ENCODE assay signal across 22 cellular contexts in genomic region chr3:173589116-173589515, GRCh38.
A peak's percentile ranks its signal among the peaks of the same experiment; 100 is the strongest.
DNase-seq lines count a peak whose midpoint lies in the region; ATAC-seq and TF ChIP-seq lines count a peak whose summit lies in the region.
"Had no signal": no experiment of that assay in that cellular context is flagged by ENCODE, and none has a peak within 500 bp of the region (broad histone marks: within the 10 kb centered on the region; RNA-seq: fewer than 3 reads in every experiment).

No MANE protein-coding gene starts in this region.

- H3K27ac ChIP-seq in PC-3 (ENCODE audit: low read length) = peak overlapping the region; percentile 8; the same call in 1 of the 2 replicates
- no peak overlapping the region for H3K27ac ChIP-seq in smooth muscle cell (ENCODE audit: low read depth)
- no peak overlapping the region for H3K27ac ChIP-seq in left ventricle myocardium inferior (replicated peaks)
- H3K27ac ChIP-seq: 22Rv1; A549; BLaER1 treated with 17β-estradiol and CSF1 and Interleukin-3, amounts not matched to agents 10 nM and 100 nM; C4-2B had no signal

- H3F3A ChIP-seq in PC-3 (ENCODE audit: low read length, unreplicated experiment) = no peaks in the 10 kb centered on the region
- no peaks in the 10 kb centered on the region for H3F3A ChIP-seq in smooth muscle cell (ENCODE audit: low read depth)

- TF ChIP-seq CTCF in PC-3 (conservative IDR thresholded peaks at IDR 0.05; ENCODE audit: low read depth, low read length) (no peak), smooth muscle cell (IDR thresholded peaks at IDR 0.05; ENCODE audit: borderline replicate concordance, insufficient read depth, poor library complexity, severe bottlenecking) (no peak), left ventricle myocardium inferior (IDR thresholded peaks at IDR 0.05; ENCODE audit: borderline replicate concordance) (no peak)

- H3K9me3 Mint-ChIP-seq in stimulated activated naive B cell treated with anti-CD40 and anti-IgM and Interleukin-4, amounts not matched to agents 10 μg/mL and 1 μg/mL and 100 μg/mL, for 72 hours = peaks cover 1 to 11% of the 10 kb centered on the region in 2 donors
- H3K9me3 Mint-ChIP-seq in activated naive CD8-positive, alpha-beta T cell treated with anti-CD3 and anti-CD28 coated beads for 36 hours = no peaks in the 10 kb centered on the region

- no TSS peak for BruUV-seq in PC-3 (replicated peaks; lab: Mats Ljungman, UMichigan)

- H3K79me2 ChIP-seq in PC-3 (ENCODE audit: low read length) (no peaks in the 10 kb centered on the region), smooth muscle cell (ENCODE audit: low read depth) (no peaks in the 10 kb centered on the region)

- peaks cover 2 to 14% of the 10 kb centered on the region in 2 donors for H3K4me1 Mint-ChIP-seq in stimulated activated naive B cell treated with anti-CD40 and anti-IgM and Interleukin-4, amounts not matched to agents 10 μg/mL and 1 μg/mL and 100 μg/mL, for 72 hours
- peaks cover 11% of the 10 kb centered on the region for H3K4me1 Mint-ChIP-seq in activated naive CD8-positive, alpha-beta T cell treated with anti-CD3 and anti-CD28 coated beads for 36 hours
- H3K4me1 Mint-ChIP-seq: B cell had no signal

- H3K36me3 ChIP-seq in PC-3 (ENCODE audit: low read depth, low read length) (no peaks in the 10 kb centered on the region), smooth muscle cell (ENCODE audit: low read depth) (no peaks in the 10 kb centered on the region), left ventricle myocardium inferior (no peaks in the 10 kb centered on the region)
- H3K36me3 ChIP-seq: BLaER1 treated with 17β-estradiol and CSF1 and Interleukin-3, amounts not matched to agents 10 nM and 100 nM had no signal

- intact Hi-C loops in PC-3 (cut with micrococcal nuclease) (loop anchor here (10.0 kb wide), 1 partner anchor 296 kb away; no protein-coding TSS in a partner anchor), left ventricle myocardium inferior (cut with micrococcal nuclease) (no loop called here)

- H3K4me3 Mint-ChIP-seq in stimulated activated naive B cell treated with anti-CD40 and anti-IgM and Interleukin-4, amounts not matched to agents 10 μg/mL and 1 μg/mL and 100 μg/mL, for 72 hours = no peak overlapping the region
- no peak overlapping the region for H3K4me3 Mint-ChIP-seq in activated naive CD8-positive, alpha-beta T cell treated with anti-CD3 and anti-CD28 coated beads for 36 hours
- H3K4me3 Mint-ChIP-seq: B cell; CD4-positive, alpha-beta T cell; CD8-positive, alpha-beta T cell had no signal

- peaks cover 26% of the 10 kb centered on the region for H3K27me3 ChIP-seq in PC-3 (ENCODE audit: low read length)
- H3K27me3 ChIP-seq in smooth muscle cell (ENCODE audit: low read depth) = peaks cover 40% of the 10 kb centered on the region
- H3K27me3 ChIP-seq in left ventricle myocardium inferior (ENCODE audit: low read depth) = no peaks in the 10 kb centered on the region

- 96% methylated on average over 1 of the region's 1 CpG for WGBS in smooth muscle cell (ENCODE audit: low lambda C conversion rate)

- H3K9me3 ChIP-seq in PC-3 (ENCODE audit: low read length) = no peaks in the 10 kb centered on the region
- no peaks in the 10 kb centered on the region for H3K9me3 ChIP-seq in smooth muscle cell (replicated peaks; ENCODE audit: low read depth)
- no peaks in the 10 kb centered on the region for H3K9me3 ChIP-seq in left ventricle myocardium inferior (replicated peaks)
- H3K9me3 ChIP-seq: A549, Caco-2 had no signal

- no peak for ATAC-seq in PC-3
- ATAC-seq in stimulated activated naive B cell treated with anti-CD40 and anti-IgM and Interleukin-4, amounts not matched to agents 10 μg/mL and 1 μg/mL and 100 μg/mL, for 72 hours (replicated peaks) = no peak
- ATAC-seq: A549; CD8-positive, alpha-beta T cell had no signal

- H3K4me2 ChIP-seq in PC-3 (ENCODE audit: low read length) = no peak overlapping the region
- no peak overlapping the region for H3K4me2 ChIP-seq in smooth muscle cell
- H3K4me2 ChIP-seq: A549; BLaER1 treated with 17β-estradiol and CSF1 and Interleukin-3, amounts not matched to agents 10 nM and 100 nM had no signal

- H3K9ac ChIP-seq in PC-3 (ENCODE audit: low read length) (no peak overlapping the region), smooth muscle cell (ENCODE audit: low read depth) (peak overlapping the region; percentile 2)
- H3K9ac ChIP-seq: BLaER1 treated with 17β-estradiol and CSF1 and Interleukin-3, amounts not matched to agents 10 nM and 100 nM had no signal

- no peaks in the 10 kb centered on the region for H4K20me1 ChIP-seq in PC-3 (ENCODE audit: low read length)
- no peaks in the 10 kb centered on the region for H4K20me1 ChIP-seq in smooth muscle cell (ENCODE audit: low read depth)
- H4K20me1 ChIP-seq: BLaER1 treated with 17β-estradiol and CSF1 and Interleukin-3, amounts not matched to agents 10 nM and 100 nM had no signal

- peak; percentile 70 for DNase-seq in G401 (ENCODE audit: low spot score)
- DNase-seq in PC-3 = no peak
- peak; percentile 62 for DNase-seq in cerebellar cortex (ENCODE audit: low spot score)
- no peak for DNase-seq in smooth muscle cell (lab: John Stamatoyannopoulos, UW; ENCODE audit: unreplicated experiment)
- DNase-seq in left ventricle myocardium inferior = no peak
- DNase-seq in stimulated activated naive B cell treated with anti-CD40 and anti-IgM and Interleukin-4, amounts not matched to agents 10 μg/mL and 1 μg/mL and 100 μg/mL, for 72 hours = no peak
- no peak for DNase-seq in DMS114 treated with DMSO at 0.1 percent for 48 hours (lab: John Stamatoyannopoulos, UW; ENCODE audit: unreplicated experiment)
- no peak for DNase-seq in activated naive CD8-positive, alpha-beta T cell treated with anti-CD3 and anti-CD28 coated beads for 36 hours
- DNase-seq: AML-193; Caco-2; Calu3; CD4-positive, alpha-beta T cell; CD8-positive, alpha-beta T cell; DMS153; DMS53; DMS79 treated with DMSO at 0.1 percent for 48 hours; GDM1 had no signal

- H3K4me3 ChIP-seq in PC-3 (ENCODE audit: low read length) = no peak overlapping the region
- H3K4me3 ChIP-seq in smooth muscle cell = no peak overlapping the region
- no peak overlapping the region for H3K4me3 ChIP-seq in left ventricle myocardium inferior
- H3K4me3 ChIP-seq: A549; BLaER1 treated with 17β-estradiol and CSF1 and Interleukin-3, amounts not matched to agents 10 nM and 100 nM had no signal

- CTCF ChIA-PET in PC-3 (lab: Charles Lee) = no interaction called here

- H3K27ac Mint-ChIP-seq in stimulated activated naive B cell treated with anti-CD40 and anti-IgM and Interleukin-4, amounts not matched to agents 10 μg/mL and 1 μg/mL and 100 μg/mL, for 72 hours = no peak overlapping the region
- H3K27ac Mint-ChIP-seq in activated naive CD8-positive, alpha-beta T cell treated with anti-CD3 and anti-CD28 coated beads for 36 hours = no peak overlapping the region
- H3K27ac Mint-ChIP-seq: B cell; CD4-positive, alpha-beta T cell; CD8-positive, alpha-beta T cell had no signal

- no peaks in the 10 kb centered on the region for H3K4me1 ChIP-seq in PC-3 (ENCODE audit: insufficient read depth, low read length)
- peaks cover 12% of the 10 kb centered on the region for H3K4me1 ChIP-seq in smooth muscle cell (ENCODE audit: low read depth)
- H3K4me1 ChIP-seq in left ventricle myocardium inferior = peaks cover 11% of the 10 kb centered on the region
- H3K4me1 ChIP-seq: A549; BLaER1 treated with 17β-estradiol and CSF1 and Interleukin-3, amounts not matched to agents 10 nM and 100 nM; Caco-2 had no signal

- H2AFZ ChIP-seq in PC-3 (ENCODE audit: low read length) (no peak overlapping the region), smooth muscle cell (ENCODE audit: low read depth) (no peak overlapping the region)

- H3K9me2 ChIP-seq in PC-3 (replicated peaks; ENCODE audit: low read length) = no peaks in the 10 kb centered on the region

- POLR2A ChIA-PET in PC-3 (lab: Charles Lee; ENCODE audit: unreplicated experiment) = no interaction called here

- H3K27me3 Mint-ChIP-seq in stimulated activated naive B cell treated with anti-CD40 and anti-IgM and Interleukin-4, amounts not matched to agents 10 μg/mL and 1 μg/mL and 100 μg/mL, for 72 hours = peaks cover 14 to 17% of the 10 kb centered on the region in 2 donors
- H3K27me3 Mint-ChIP-seq in activated naive CD8-positive, alpha-beta T cell treated with anti-CD3 and anti-CD28 coated beads for 36 hours = peaks cover 22% of the 10 kb centered on the region

- in situ Hi-C loops in G401 (cut with HindIII; ENCODE audit: low sequenced_read_pairs) = no loop called here

- H3K36me3 Mint-ChIP-seq in stimulated activated naive B cell treated with anti-CD40 and anti-IgM and Interleukin-4, amounts not matched to agents 10 μg/mL and 1 μg/mL and 100 μg/mL, for 72 hours = peaks cover 0 to 3% of the 10 kb centered on the region in 2 donors
- no peaks in the 10 kb centered on the region for H3K36me3 Mint-ChIP-seq in activated naive CD8-positive, alpha-beta T cell treated with anti-CD3 and anti-CD28 coated beads for 36 hours
- H3K36me3 Mint-ChIP-seq: CD8-positive, alpha-beta T cell had no signal

Comparison
In these comparisons a context has a peak if more than half of its experiments do, and no peak if none do; other contexts are left out.
1. DNase-seq: peak in G401 (single experiment) and cerebellar cortex (single experiment); none in PC-3 (single experiment), smooth muscle cell (single experiment), left ventricle myocardium inferior (single experiment), stimulated activated naive B cell treated with anti-CD40 and anti-IgM and Interleukin-4, amounts not matched to agents 10 μg/mL and 1 μg/mL and 100 μg/mL, for 72 hours (single experiment), DMS114 treated with DMSO at 0.1 percent for 48 hours (single experiment) and activated naive CD8-positive, alpha-beta T cell treated with anti-CD3 and anti-CD28 coated beads for 36 hours (single experiment).